ENCODE assay signal across 27 cellular contexts in genomic region chr11:15607361-15608036, GRCh38.
"Had no signal": no experiment of that assay in that cellular context is flagged by ENCODE, and none has a peak within 500 bp of the region (broad histone marks: within the 10 kb centered on the region; RNA-seq: fewer than 3 reads in every experiment).

No MANE protein-coding gene starts in this region.

- H3K9me3 Mint-ChIP-seq: activated CD4-positive, alpha-beta memory T cell treated with anti-CD3 and anti-CD28 coated beads for 36 hours; activated CD4-positive, alpha-beta T cell treated with anti-CD3 and anti-CD28 coated beads, Interleukin-2, amount 10 ng/mL, durations not matched to agents 24 days and 14 days; activated T-cell treated with anti-CD3 and anti-CD28 coated beads, Interleukin-2, amount 50 U/mL, for 24 hours; stimulated activated naive CD8-positive, alpha-beta T cell treated with anti-CD3 and anti-CD28 coated beads, Interleukin-15, Interleukin-2, amounts not matched to agents 100 ng/mL and 50 ng/mL, for 24 hours had no signal

- DNase-seq: activated CD4-positive, alpha-beta memory T cell treated with anti-CD3 and anti-CD28 coated beads for 36 hours; activated CD4-positive, alpha-beta T cell treated with anti-CD3 and anti-CD28 coated beads, Interleukin-2, amount 10 ng/mL, durations not matched to agents 24 days and 14 days; activated CD4-positive, CD25-positive, alpha-beta regulatory T cell treated with anti-CD3 and anti-CD28 coated beads, Interleukin-2, amount 50 U/mL, for 72 hours; activated CD8-positive, alpha-beta memory T cell treated with anti-CD3 and anti-CD28 coated beads, Interleukin-2, amount 50 U/mL, for 4 hours; activated gamma-delta T cell treated with Interleukin-2 at 50 U/mL for 16 hours; activated naive CD4-positive, alpha-beta T cell treated with anti-CD3 and anti-CD28 coated beads, Interleukin-2, amount 50 U/mL, for 16 hours; activated T-cell treated with anti-CD3 and anti-CD28 coated beads, Interleukin-2, amount 50 U/mL, for 24 hours; amniotic stem cell; brain microvascular endothelial cell; foreskin keratinocyte; immature natural killer cell; kidney; left colon; mammary epithelial cell; naive B cell; ovary; retina; stimulated activated CD4-positive, alpha-beta T cell treated with anti-CD3 and anti-CD28 coated beads, Interleukin-12 subunit alpha, Interleukin-12 subunit beta, amount 100 ng/mL, for 4 hours; stimulated activated CD4-positive, alpha-beta T cell treated with anti-CD3 and anti-CD28 coated beads, Interleukin-4, amount 100 ng/mL, for 1 hour; trophoblast cell; WERI-Rb-1 had no signal

- H3K27me3 Mint-ChIP-seq: activated CD4-positive, alpha-beta memory T cell treated with anti-CD3 and anti-CD28 coated beads for 36 hours; activated CD4-positive, alpha-beta T cell treated with anti-CD3 and anti-CD28 coated beads, Interleukin-2, amount 10 ng/mL, durations not matched to agents 24 days and 14 days; activated T-cell treated with anti-CD3 and anti-CD28 coated beads, Interleukin-2, amount 50 U/mL, for 24 hours; stimulated activated naive CD8-positive, alpha-beta T cell treated with anti-CD3 and anti-CD28 coated beads, Interleukin-15, Interleukin-2, amounts not matched to agents 100 ng/mL and 50 ng/mL, for 24 hours had no signal

- H3K4me1 Mint-ChIP-seq: activated CD4-positive, alpha-beta T cell treated with anti-CD3 and anti-CD28 coated beads, Interleukin-2, amount 10 ng/mL, durations not matched to agents 24 days and 14 days; immature natural killer cell; naive B cell had no signal

- H3K27ac Mint-ChIP-seq: activated CD4-positive, alpha-beta memory T cell treated with anti-CD3 and anti-CD28 coated beads for 36 hours; activated CD4-positive, alpha-beta T cell treated with anti-CD3 and anti-CD28 coated beads, Interleukin-2, amount 10 ng/mL, durations not matched to agents 24 days and 14 days; activated T-cell treated with anti-CD3 and anti-CD28 coated beads, Interleukin-2, amount 50 U/mL, for 24 hours; immature natural killer cell; naive B cell; stimulated activated naive CD8-positive, alpha-beta T cell treated with anti-CD3 and anti-CD28 coated beads, Interleukin-15, Interleukin-2, amounts not matched to agents 100 ng/mL and 50 ng/mL, for 24 hours had no signal

- H3K27ac ChIP-seq: brain microvascular endothelial cell, esophagus muscularis mucosa, foreskin keratinocyte, ovary, prostate gland, skin epidermis, thoracic aorta, WERI-Rb-1 had no signal

- H3K4me3 ChIP-seq: esophagus muscularis mucosa, ovary, prostate gland, skin epidermis, thoracic aorta had no signal

- H3K36me3 ChIP-seq: brain microvascular endothelial cell, esophagus muscularis mucosa, ovary, prostate gland, thoracic aorta, WERI-Rb-1 had no signal

- H3K36me3 Mint-ChIP-seq: activated CD4-positive, alpha-beta memory T cell treated with anti-CD3 and anti-CD28 coated beads for 36 hours; immature natural killer cell; naive B cell had no signal

- ATAC-seq: foreskin keratinocyte, left colon, sciatic nerve had no signal

- H3K27me3 ChIP-seq: brain microvascular endothelial cell, foreskin keratinocyte, ovary had no signal

- H3K4me1 ChIP-seq: foreskin keratinocyte had no signal

- H3K4me3 Mint-ChIP-seq: activated CD4-positive, alpha-beta memory T cell treated with anti-CD3 and anti-CD28 coated beads for 36 hours; activated CD4-positive, alpha-beta T cell treated with anti-CD3 and anti-CD28 coated beads, Interleukin-2, amount 10 ng/mL, durations not matched to agents 24 days and 14 days; activated T-cell treated with anti-CD3 and anti-CD28 coated beads, Interleukin-2, amount 50 U/mL, for 24 hours; immature natural killer cell; naive B cell; stimulated activated naive CD8-positive, alpha-beta T cell treated with anti-CD3 and anti-CD28 coated beads, Interleukin-15, Interleukin-2, amounts not matched to agents 100 ng/mL and 50 ng/mL, for 24 hours had no signal
